In genomic region chr1:3353901-3354300, GRCh38 we compare ENCODE assay signal across 19 cellular contexts.
"Had no signal": no experiment of that assay in that cellular context is flagged by ENCODE, and none has a peak within 500 bp of the region (broad histone marks: within the 10 kb centered on the region; RNA-seq: fewer than 3 reads in every experiment).

No MANE protein-coding gene starts in this region.

- H3K27ac Mint-ChIP-seq: activated B cell treated with CpG ODN at 0.5 μM for 24 hours; activated CD8-positive, alpha-beta T cell treated with anti-CD3 and anti-CD28 coated beads for 36 hours; activated naive CD4-positive, alpha-beta T cell treated with anti-CD3 and anti-CD28 coated beads, Interleukin-2, amount 50 U/mL, for 72 hours; memory B cell had no signal

- H3K4me1 ChIP-seq: SJSA1 had no signal

- H3K36me3 Mint-ChIP-seq: activated naive CD4-positive, alpha-beta T cell treated with anti-CD3 and anti-CD28 coated beads, Interleukin-2, amount 50 U/mL, for 72 hours; memory B cell; naive thymus-derived CD8-positive, alpha-beta T cell had no signal

- H3K9me3 ChIP-seq: gastrocnemius medialis, SJSA1 had no signal

- DNase-seq: activated B cell treated with CpG ODN at 0.5 μM for 24 hours; activated CD4-positive, alpha-beta T cell treated with anti-CD3 and anti-CD28 coated beads for 48 hours; activated CD8-positive, alpha-beta T cell treated with anti-CD3 and anti-CD28 coated beads for 36 hours; activated gamma-delta T cell; activated T-cell treated with anti-CD3 and anti-CD28 coated beads, Interleukin-2, amount 50 U/mL, for 4 hours; brain microvascular endothelial cell; cerebellar nuclear complex; gastrocnemius medialis; islet precursor cell; left ventricle myocardium superior; naive thymus-derived CD8-positive, alpha-beta T cell; stimulated activated CD4-positive, alpha-beta T cell treated with anti-CD3 and anti-CD28 coated beads, Interleukin-2, amount 100 ng/mL, for 24 hours; trophoblast cell had no signal

- H3K27ac ChIP-seq: brain microvascular endothelial cell, epithelial cell of prostate, gastrocnemius medialis, hepatocyte, SJSA1 had no signal

- H3K36me3 ChIP-seq: brain microvascular endothelial cell, gastrocnemius medialis, SJSA1 had no signal

- H3K4me3 ChIP-seq: gastrocnemius medialis, hepatocyte, SJSA1 had no signal

- H3K4me1 Mint-ChIP-seq: activated B cell treated with CpG ODN at 0.5 μM for 24 hours, memory B cell had no signal

- H3K4me3 Mint-ChIP-seq: activated B cell treated with CpG ODN at 0.5 μM for 24 hours; activated CD8-positive, alpha-beta T cell treated with anti-CD3 and anti-CD28 coated beads for 36 hours; activated T-cell treated with anti-CD3 and anti-CD28 coated beads, Interleukin-2, amount 50 U/mL, for 4 hours; memory B cell; naive thymus-derived CD8-positive, alpha-beta T cell had no signal

- H3K9me3 Mint-ChIP-seq: activated B cell treated with CpG ODN at 0.5 μM for 24 hours; activated CD8-positive, alpha-beta T cell treated with anti-CD3 and anti-CD28 coated beads for 36 hours; activated naive CD4-positive, alpha-beta T cell treated with anti-CD3 and anti-CD28 coated beads, Interleukin-2, amount 50 U/mL, for 72 hours; activated T-cell treated with anti-CD3 and anti-CD28 coated beads, Interleukin-2, amount 50 U/mL, for 4 hours; naive thymus-derived CD8-positive, alpha-beta T cell had no signal

- ATAC-seq: activated CD8-positive, alpha-beta T cell treated with anti-CD3 and anti-CD28 coated beads for 36 hours; activated naive CD4-positive, alpha-beta T cell treated with anti-CD3 and anti-CD28 coated beads, Interleukin-2, amount 50 U/mL, for 72 hours; activated T-cell treated with anti-CD3 and anti-CD28 coated beads, Interleukin-2, amount 50 U/mL, for 4 hours; gastrocnemius medialis; left ventricle myocardium superior; naive thymus-derived CD8-positive, alpha-beta T cell; sciatic nerve had no signal

- H3K27me3 ChIP-seq: hepatocyte, SJSA1 had no signal
